8 cellular contexts compared by ENCODE assay signal in genomic region chr11:9759519-9760179, GRCh38.
DNase-seq lines count a peak whose midpoint lies in the region; ATAC-seq and TF ChIP-seq lines count a peak whose summit lies in the region.

No MANE protein-coding gene starts in this region.

- no peak overlapping the region for H2BK15ac ChIP-seq in H9 (ENCODE audit: low read depth, low read length)

- H2BK5ac ChIP-seq in H9 (ENCODE audit: insufficient read length, low read length): no peak overlapping the region

- H2BK120ac ChIP-seq in H9 (ENCODE audit: low read depth, low read length, poor library complexity, severe bottlenecking): no peak overlapping the region

- no peak overlapping the region for H3K27ac ChIP-seq in H9 (ENCODE audit: insufficient read length, low read depth, low read length)

- H4K91ac ChIP-seq in H9 (ENCODE audit: insufficient read length, low read depth, low read length): no peak overlapping the region

- H3K23me2 ChIP-seq in H9 (ENCODE audit: insufficient read length, low read depth, low read length, poor library complexity, severe bottlenecking): peaks cover 9% of the 10 kb centered on the region

- H3K9ac ChIP-seq in H9 (ENCODE audit: extremely low read depth, insufficient read length, low read length): no peak overlapping the region

- peak overlapping the region in 1 of 2 donors; percentile 51 for H3K4me3 ChIP-seq in cardiac fibroblast (replicated peaks in 1 of 2; ENCODE audit: low read depth in 2 of 2, low read length in 2 of 2)

- no peaks in the 10 kb centered on the region for H3K79me1 ChIP-seq in H9 (ENCODE audit: insufficient read depth, low read depth, low read length, poor library complexity, severe bottlenecking)

- H3K4me1 ChIP-seq in H9 (ENCODE audit: insufficient read depth, low read length): 0 out of 2 replicates have a peak, but pooled peaks cover 3% of the 10 kb centered on the region

- H3K4ac ChIP-seq in H9 (ENCODE audit: low read depth, low read length): no peak overlapping the region

- no peak overlapping the region for H2AFZ ChIP-seq in H9 (ENCODE audit: low read length)

- peak overlapping the region; percentile 57 to 65; a peak in 4 of 5 replicates for H3K4me3 Mint-ChIP-seq in H9

- H2AK5ac ChIP-seq in H9 (ENCODE audit: insufficient read length, low read length): no peak overlapping the region

- H3K36me3 Mint-ChIP-seq in H9 (ENCODE audit: insufficient read depth in 1 of 3, low read depth in 3 of 3): no peaks in the 10 kb centered on the region

- H4K20me1 ChIP-seq in H9 (ENCODE audit: control insufficient read depth, insufficient read depth, insufficient read length): no peaks in the 10 kb centered on the region

- no peak for TF ChIP-seq CTCF in H9 (conservative IDR thresholded peaks at IDR 0.05)
- no peak for TF ChIP-seq CTCF in cardiac fibroblast (IDR thresholded peaks at IDR 0.05; ENCODE audit: low read depth, low read length)

- no peak overlapping the region for H3K27ac Mint-ChIP-seq in H9

- H3K9me3 Mint-ChIP-seq in H9: no peaks in the 10 kb centered on the region; a peak in 1 of 5 replicates

- no peak overlapping the region for H4K5ac ChIP-seq in H9 (ENCODE audit: insufficient read length, low read depth, low read length)

- H3K27me3 ChIP-seq in H9 (ENCODE audit: insufficient read depth, low read length): no peaks in the 10 kb centered on the region

- H2BK20ac ChIP-seq in H9 (ENCODE audit: low read depth, low read length, poor library complexity, severe bottlenecking): no peak overlapping the region

- WGBS in H9 (ENCODE audit: extremely low coverage, insufficient read length, low lambda C conversion rate): no CpG with 5 or more reads among the region's 9 CpGs

- no peaks in the 10 kb centered on the region for H3K9me3 ChIP-seq in H9 (ENCODE audit: control insufficient read depth, low read depth, low read length)

- H3K23ac ChIP-seq in H9 (ENCODE audit: insufficient read length, low read depth, low read length): no peak overlapping the region

- no peak overlapping the region for H3K18ac ChIP-seq in H9 (ENCODE audit: insufficient read length, low read depth, low read length)

- no peaks in the 10 kb centered on the region for H3K79me2 ChIP-seq in H9 (ENCODE audit: insufficient read depth, low read length)

- H3K4me2 ChIP-seq in H9 (ENCODE audit: insufficient read depth, insufficient read length, low read length): peak overlapping the region; percentile 70

- H3K56ac ChIP-seq in H9 (ENCODE audit: insufficient read length, low read depth, low read length): no peak overlapping the region

- DNase-seq in Daoy (ENCODE audit: low read depth): peak; percentile 99
- no peak for DNase-seq in H9
- DNase-seq in NCI-H1694 (lab: John Stamatoyannopoulos, UW): peak; percentile 60
- DNase-seq in activated CD4-positive, CD25-positive, alpha-beta regulatory T cell (lab: John Stamatoyannopoulos, UW): peak; percentile 75 to 86 (median 80)
- peak; percentile 96 to 100 for DNase-seq in cardiac fibroblast (ENCODE audit: low read depth in 2 of 2)
- DNase-seq in left kidney (ENCODE audit: low read depth, low spot score): peak; percentile 60
- peak; percentile 96 for DNase-seq in stimulated activated CD4-positive, alpha-beta T cell treated with anti-CD3 and anti-CD28 coated beads, Interleukin-4, amount 100 ng/mL, for 24 hours

- H3K4me1 Mint-ChIP-seq in H9: peaks cover 20 to 22% of the 10 kb centered on the region in 2 experiments

- H3K27me3 Mint-ChIP-seq in H9 (ENCODE audit: low read depth): no peaks in the 10 kb centered on the region

- H3T11ph ChIP-seq in H9 (ENCODE audit: low read length): no peak overlapping the region

- no peak overlapping the region for H3K14ac ChIP-seq in H9 (ENCODE audit: insufficient read depth, low read length)

- no peak for ATAC-seq in HG03025 (IDR thresholded peaks at IDR 0.05; ENCODE audit: low FRiP score, unreplicated experiment)

- no peak overlapping the region for H4K8ac ChIP-seq in H9 (replicated peaks; ENCODE audit: insufficient read length, low read depth, low read length)

- H2BK12ac ChIP-seq in H9 (ENCODE audit: insufficient read length, low read depth, low read length): no peak overlapping the region
